In genomic region chr17:2400877-2401425, GRCh38 we compare ENCODE assay signal across 1 cellular context.
TF ChIP-seq lines count a peak whose summit lies in the region.

Gene MNT (minus strand): TSS chr17:2401060. CDS start chr17:2400712, 348 bp downstream.

TF ChIP-seq in HepG2, 621 proteins besides CTCF, POLR2A, EP300 and RAD21 (continued from another document):
- TF ChIP-seq, protein P1, sequence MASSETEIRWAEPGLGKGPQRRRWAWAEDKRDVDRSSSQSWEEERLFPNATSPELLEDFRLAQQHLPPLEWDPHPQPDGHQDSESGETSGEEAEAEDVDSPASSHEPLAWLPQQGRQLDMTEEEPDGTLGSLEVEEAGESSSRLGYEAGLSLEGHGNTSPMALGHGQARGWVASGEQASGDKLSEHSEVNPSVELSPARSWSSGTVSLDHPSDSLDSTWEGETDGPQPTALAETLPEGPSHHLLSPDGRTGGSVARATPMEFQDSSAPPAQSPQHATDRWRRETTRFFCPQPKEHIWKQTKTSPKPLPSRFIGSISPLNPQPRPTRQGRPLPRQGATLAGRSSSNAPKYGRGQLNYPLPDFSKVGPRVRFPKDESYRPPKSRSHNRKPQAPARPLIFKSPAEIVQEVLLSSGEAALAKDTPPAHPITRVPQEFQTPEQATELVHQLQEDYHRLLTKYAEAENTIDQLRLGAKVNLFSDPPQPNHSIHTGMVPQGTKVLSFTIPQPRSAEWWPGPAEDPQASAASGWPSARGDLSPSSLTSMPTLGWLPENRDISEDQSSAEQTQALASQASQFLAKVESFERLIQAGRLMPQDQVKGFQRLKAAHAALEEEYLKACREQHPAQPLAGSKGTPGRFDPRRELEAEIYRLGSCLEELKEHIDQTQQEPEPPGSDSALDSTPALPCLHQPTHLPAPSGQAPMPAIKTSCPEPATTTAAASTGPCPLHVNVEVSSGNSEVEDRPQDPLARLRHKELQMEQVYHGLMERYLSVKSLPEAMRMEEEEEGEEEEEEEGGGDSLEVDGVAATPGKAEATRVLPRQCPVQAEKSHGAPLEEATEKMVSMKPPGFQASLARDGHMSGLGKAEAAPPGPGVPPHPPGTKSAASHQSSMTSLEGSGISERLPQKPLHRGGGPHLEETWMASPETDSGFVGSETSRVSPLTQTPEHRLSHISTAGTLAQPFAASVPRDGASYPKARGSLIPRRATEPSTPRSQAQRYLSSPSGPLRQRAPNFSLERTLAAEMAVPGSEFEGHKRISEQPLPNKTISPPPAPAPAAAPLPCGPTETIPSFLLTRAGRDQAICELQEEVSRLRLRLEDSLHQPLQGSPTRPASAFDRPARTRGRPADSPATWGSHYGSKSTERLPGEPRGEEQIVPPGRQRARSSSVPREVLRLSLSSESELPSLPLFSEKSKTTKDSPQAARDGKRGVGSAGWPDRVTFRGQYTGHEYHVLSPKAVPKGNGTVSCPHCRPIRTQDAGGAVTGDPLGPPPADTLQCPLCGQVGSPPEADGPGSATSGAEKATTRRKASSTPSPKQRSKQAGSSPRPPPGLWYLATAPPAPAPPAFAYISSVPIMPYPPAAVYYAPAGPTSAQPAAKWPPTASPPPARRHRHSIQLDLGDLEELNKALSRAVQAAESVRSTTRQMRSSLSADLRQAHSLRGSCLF (CRISPR knock-in tag; IDR thresholded peaks at IDR 0.05; ENCODE audit: borderline replicate concordance) = no peak
- peak; percentile 83; the same call in 1 of the 2 replicates for TF ChIP-seq FOXK1 (CRISPR knock-in tag; IDR thresholded peaks at IDR 0.05; ENCODE audit: borderline replicate concordance, low read depth)
- peak; percentile 82 for TF ChIP-seq SAP130 (CRISPR knock-in tag; IDR thresholded peaks at IDR 0.05; ENCODE audit: low read depth)
- TF ChIP-seq ATF7 (IDR thresholded peaks at IDR 0.05) = no peak
- peak; percentile 12; the same call in 1 of the 2 replicates for TF ChIP-seq ATF7 (CRISPR knock-in tag; IDR thresholded peaks at IDR 0.05)
- no peak; the same call in 1 of the 2 replicates for TF ChIP-seq DMAP1 (CRISPR knock-in tag; IDR thresholded peaks at IDR 0.05)
- peak; percentile 58; the same call in 1 of the 2 replicates for TF ChIP-seq HOXA3 (CRISPR knock-in tag; IDR thresholded peaks at IDR 0.05)
- TF ChIP-seq ARNTL (CRISPR knock-in tag; IDR thresholded peaks at IDR 0.05) = no peak; the same call in 1 of the 2 replicates
- no peak for TF ChIP-seq XBP1 (CRISPR knock-in tag; IDR thresholded peaks at IDR 0.05)
- no peak for TF ChIP-seq TMF1 (CRISPR knock-in tag; IDR thresholded peaks at IDR 0.05; ENCODE audit: low read depth)
- TF ChIP-seq, protein P2, sequence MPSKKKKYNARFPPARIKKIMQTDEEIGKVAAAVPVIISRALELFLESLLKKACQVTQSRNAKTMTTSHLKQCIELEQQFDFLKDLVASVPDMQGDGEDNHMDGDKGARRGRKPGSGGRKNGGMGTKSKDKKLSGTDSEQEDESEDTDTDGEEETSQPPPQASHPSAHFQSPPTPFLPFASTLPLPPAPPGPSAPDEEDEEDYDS (CRISPR knock-in tag; IDR thresholded peaks at IDR 0.05) = 0 out of 2 replicates have a peak, but pooled peaks have one; percentile 12
- TF ChIP-seq BORCS8-MEF2B (CRISPR knock-in tag; IDR thresholded peaks at IDR 0.05) = no peak
- TF ChIP-seq ZNF451 (CRISPR knock-in tag; IDR thresholded peaks at IDR 0.05) = no peak
- TF ChIP-seq KDM2A (CRISPR knock-in tag; IDR thresholded peaks at IDR 0.05; ENCODE audit: borderline replicate concordance, low read depth) = no peak
- TF ChIP-seq FIP1L1 (IDR thresholded peaks at IDR 0.05; ENCODE audit: borderline replicate concordance, insufficient read depth, low read depth, low read length) = peak; percentile 23; the same call in 1 of the 2 replicates
- peak; percentile 27; the same call in 1 of the 2 replicates for TF ChIP-seq CREB1 (IDR thresholded peaks at IDR 0.05)
- no peak for TF ChIP-seq CREB1 (CRISPR knock-in tag; IDR thresholded peaks at IDR 0.05)
- TF ChIP-seq ZNF619 (CRISPR knock-in tag; IDR thresholded peaks at IDR 0.05) = no peak
- TF ChIP-seq NFYB (CRISPR knock-in tag; IDR thresholded peaks at IDR 0.05) = no peak; the same call in 1 of the 2 replicates
- TF ChIP-seq HNF4G (IDR thresholded peaks at IDR 0.05; ENCODE audit: borderline replicate concordance, low read depth, low read length) = peak; percentile 57; the same call in 1 of the 2 replicates
- no peak for TF ChIP-seq HNF4G (CRISPR knock-in tag; IDR thresholded peaks at IDR 0.05; ENCODE audit: borderline replicate concordance, low read depth)
- no peak for TF ChIP-seq ZSCAN25 (CRISPR knock-in tag; IDR thresholded peaks at IDR 0.05)
- TF ChIP-seq REPIN1 (CRISPR knock-in tag; IDR thresholded peaks at IDR 0.05; ENCODE audit: borderline replicate concordance, low read depth) = no peak
- TF ChIP-seq ZNF484 (CRISPR knock-in tag; IDR thresholded peaks at IDR 0.05; ENCODE audit: borderline replicate concordance, low read depth) = no peak
- no peak for TF ChIP-seq HOMEZ (CRISPR knock-in tag; IDR thresholded peaks at IDR 0.05; ENCODE audit: low read depth)
- no peak for TF ChIP-seq ZSCAN20 (CRISPR knock-in tag; IDR thresholded peaks at IDR 0.05; ENCODE audit: borderline replicate concordance)
- TF ChIP-seq MXI1 (IDR thresholded peaks at IDR 0.05; ENCODE audit: borderline replicate concordance, low read depth, low read length) = peak; percentile 94; the same call in 2 of the 3 replicates
- TF ChIP-seq, protein P3, sequence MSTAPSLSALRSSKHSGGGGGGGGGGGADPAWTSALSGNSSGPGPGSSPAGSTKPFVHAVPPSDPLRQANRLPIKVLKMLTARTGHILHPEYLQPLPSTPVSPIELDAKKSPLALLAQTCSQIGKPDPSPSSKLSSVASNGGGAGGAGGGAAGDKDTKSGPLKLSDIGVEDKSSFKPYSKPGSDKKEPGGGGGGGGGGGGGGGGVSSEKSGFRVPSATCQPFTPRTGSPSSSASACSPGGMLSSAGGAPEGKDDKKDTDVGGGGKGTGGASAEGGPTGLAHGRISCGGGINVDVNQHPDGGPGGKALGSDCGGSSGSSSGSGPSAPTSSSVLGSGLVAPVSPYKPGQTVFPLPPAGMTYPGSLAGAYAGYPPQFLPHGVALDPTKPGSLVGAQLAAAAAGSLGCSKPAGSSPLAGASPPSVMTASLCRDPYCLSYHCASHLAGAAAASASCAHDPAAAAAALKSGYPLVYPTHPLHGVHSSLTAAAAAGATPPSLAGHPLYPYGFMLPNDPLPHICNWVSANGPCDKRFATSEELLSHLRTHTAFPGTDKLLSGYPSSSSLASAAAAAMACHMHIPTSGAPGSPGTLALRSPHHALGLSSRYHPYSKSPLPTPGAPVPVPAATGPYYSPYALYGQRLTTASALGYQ (CRISPR knock-in tag; IDR thresholded peaks at IDR 0.05) = no peak
- no peak for TF ChIP-seq ZNF83 (CRISPR knock-in tag; IDR thresholded peaks at IDR 0.05; ENCODE audit: borderline replicate concordance)
- TF ChIP-seq RCOR2 (CRISPR knock-in tag; IDR thresholded peaks at IDR 0.05) = no peak
